ENCODE assay signal across 11 cellular contexts in the genomic region with DNA sequence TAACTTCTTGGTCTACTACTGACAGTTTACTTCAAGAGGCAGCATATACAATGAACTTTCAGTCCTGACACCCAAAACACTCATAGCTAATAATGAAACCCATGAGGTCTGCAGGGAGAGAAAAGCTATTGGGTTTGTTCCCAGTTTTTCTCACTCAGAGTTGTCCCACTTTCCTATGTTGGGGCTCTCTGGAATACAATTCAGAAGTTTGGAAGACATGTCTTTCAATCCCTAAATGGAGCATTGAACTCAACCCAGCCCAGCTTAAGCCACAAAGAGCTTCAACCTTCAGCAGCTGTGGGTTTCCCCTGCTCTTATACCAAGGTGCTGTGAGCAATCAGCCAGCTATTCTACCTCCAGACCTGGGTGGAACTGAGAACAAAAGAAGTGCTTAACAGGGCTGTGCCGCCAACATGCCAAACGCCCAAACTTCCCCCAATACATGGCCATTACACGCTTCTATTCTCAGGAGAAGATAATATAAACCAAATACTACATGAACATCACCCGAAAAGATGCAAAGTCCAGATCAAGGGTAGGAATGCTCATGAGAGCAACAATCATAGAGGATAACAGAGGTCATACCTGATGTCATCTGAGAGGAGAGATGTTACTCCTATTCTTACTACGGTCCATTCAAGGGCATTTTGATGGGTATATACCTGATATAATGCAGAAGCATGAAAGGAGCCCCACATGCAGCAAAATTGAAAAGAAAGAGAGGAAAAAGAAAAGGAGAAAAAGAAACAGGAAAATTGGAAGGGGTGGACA.
DNase-seq lines count a peak whose midpoint lies in the region; ATAC-seq and TF ChIP-seq lines count a peak whose summit lies in the region.
"Had no signal": no experiment of that assay in that cellular context is flagged by ENCODE, and none has a peak within 500 bp of the region (broad histone marks: within the 10 kb centered on the region; RNA-seq: fewer than 3 reads in every experiment).

No MANE protein-coding gene starts in this region.

- DNase-seq in activated CD4-positive, CD25-positive, alpha-beta regulatory T cell (lab: John Stamatoyannopoulos, UW), result no peak
- DNase-seq in stimulated activated CD4-positive, alpha-beta T cell treated with anti-CD3 and anti-CD28 coated beads, Interleukin-15, amount 100 ng/mL, for 24 hours, result peak; percentile 29
- DNase-seq in PC-3 (no peak), Right ventricle myocardium superior (no peak)
- DNase-seq in effector CD4-positive, alpha-beta T cell, result no peak
- DNase-seq: H7, NCI-H510A treated with DMSO at 0.1 percent for 48 hours, right lobe of liver had no signal

- H3K27ac ChIP-seq in OCI-LY3 (ENCODE audit: low read length) (peak overlapping the region; percentile 63), PC-3 (ENCODE audit: low read length) (no peak overlapping the region)
- H3K27ac ChIP-seq: right lobe of liver had no signal

- H3K9ac ChIP-seq in OCI-LY3 (ENCODE audit: low read length) (peak overlapping the region; percentile 3; the same call in 1 of the 2 replicates), PC-3 (ENCODE audit: low read length) (no peak overlapping the region)

- intact Hi-C loops in PC-3 (cut with micrococcal nuclease), result loop anchor here (10.0 kb wide), 1 partner anchor 360 kb away; no protein-coding TSS in a partner anchor
- intact Hi-C loops in Right ventricle myocardium superior (cut with DNase I), result no loop called here

- H3K79me2 ChIP-seq in OCI-LY3 (ENCODE audit: low read length), result no peaks in the 10 kb centered on the region
- H3K79me2 ChIP-seq in PC-3 (ENCODE audit: low read length), result no peaks in the 10 kb centered on the region

- POLR2A ChIA-PET in PC-3 (lab: Charles Lee; ENCODE audit: unreplicated experiment), result interaction anchor here (1.1 kb wide), 1 partner anchor 7 kb away, joined by 4 read pairs; no protein-coding TSS in a partner anchor

- H4K20me1 ChIP-seq in OCI-LY3 (ENCODE audit: insufficient read depth, low read length) (no peaks in the 10 kb centered on the region), PC-3 (ENCODE audit: low read length) (no peaks in the 10 kb centered on the region)

- no peak for TF ChIP-seq CTCF in OCI-LY3 (IDR thresholded peaks at IDR 0.05; ENCODE audit: low read depth, low read length)
- TF ChIP-seq CTCF in PC-3 (conservative IDR thresholded peaks at IDR 0.05; ENCODE audit: low read depth, low read length), result no peak

- H3K27me3 ChIP-seq in OCI-LY3 (ENCODE audit: low read depth, low read length) (no peaks in the 10 kb centered on the region), PC-3 (ENCODE audit: low read length) (no peaks in the 10 kb centered on the region)
- H3K27me3 ChIP-seq: right lobe of liver had no signal

- H2AFZ ChIP-seq in OCI-LY3 (ENCODE audit: low read depth, low read length) (no peak overlapping the region), PC-3 (ENCODE audit: low read length) (no peak overlapping the region)

- no peaks in the 10 kb centered on the region for H3F3A ChIP-seq in PC-3 (ENCODE audit: low read length, unreplicated experiment)

- CTCF ChIA-PET in PC-3 (lab: Charles Lee), result no interaction called here

- H3K4me3 ChIP-seq in OCI-LY3 (ENCODE audit: low read length) (peak overlapping the region; percentile 38), PC-3 (ENCODE audit: low read length) (no peak overlapping the region)
- H3K4me3 ChIP-seq: right lobe of liver had no signal

- H3K4me2 ChIP-seq in OCI-LY3 (ENCODE audit: low read length) (peak overlapping the region; percentile 66), PC-3 (ENCODE audit: low read length) (no peak overlapping the region)

- no peaks in the 10 kb centered on the region for H3K9me2 ChIP-seq in PC-3 (replicated peaks; ENCODE audit: low read length)

- ATAC-seq in activated CD4-positive, CD25-positive, alpha-beta regulatory T cell treated with anti-CD3 and anti-CD28 coated beads, Interleukin-2, amount 50 U/mL, for 24 hours, result peak; percentile 59 to 63
- ATAC-seq in GM21825 (IDR thresholded peaks at IDR 0.05; ENCODE audit: unreplicated experiment), result peak; percentile 90
- ATAC-seq in PC-3, result no peak
- ATAC-seq in Right ventricle myocardium superior (ENCODE audit: poor library complexity), result no peak

- H3K36me3 ChIP-seq in OCI-LY3 (replicated peaks; ENCODE audit: low read depth, low read length) (no peaks in the 10 kb centered on the region), PC-3 (ENCODE audit: low read depth, low read length) (no peaks in the 10 kb centered on the region)
- H3K36me3 ChIP-seq: right lobe of liver had no signal

- BruUV-seq in PC-3 (replicated peaks; lab: Mats Ljungman, UMichigan), result no TSS peak

- H3K9me3 ChIP-seq in OCI-LY3 (ENCODE audit: insufficient read depth, low read length), result no peaks in the 10 kb centered on the region
- no peaks in the 10 kb centered on the region for H3K9me3 ChIP-seq in PC-3 (ENCODE audit: low read length)
- H3K9me3 ChIP-seq: right lobe of liver had no signal

- H3K4me1 ChIP-seq in OCI-LY3 (ENCODE audit: low read length) (peaks cover 53% of the 10 kb centered on the region), PC-3 (ENCODE audit: insufficient read depth, low read length) (peaks cover 35% of the 10 kb centered on the region)

Comparison
In these comparisons a context has a peak if more than half of its experiments do, and no peak if none do; other contexts are left out.
1. ATAC-seq: peak in activated CD4-positive, CD25-positive, alpha-beta regulatory T cell treated with anti-CD3 and anti-CD28 coated beads, Interleukin-2, amount 50 U/mL, for 24 hours (2 of 2) and GM21825 (single experiment); none in PC-3 (single experiment) and Right ventricle myocardium superior (single experiment).